ENCODE assay signal across 1 cellular context in genomic region chr13:58587183-58587582, GRCh38.
TF ChIP-seq lines count a peak whose summit lies in the region.

No MANE protein-coding gene starts in this region.

TF ChIP-seq in GM12878, 131 proteins besides CTCF, POLR2A, EP300 and RAD21 (continued from another document and continues in another):
- no peak for TF ChIP-seq NKRF (conservative IDR thresholded peaks at IDR 0.05)
- TF ChIP-seq, protein P1, sequence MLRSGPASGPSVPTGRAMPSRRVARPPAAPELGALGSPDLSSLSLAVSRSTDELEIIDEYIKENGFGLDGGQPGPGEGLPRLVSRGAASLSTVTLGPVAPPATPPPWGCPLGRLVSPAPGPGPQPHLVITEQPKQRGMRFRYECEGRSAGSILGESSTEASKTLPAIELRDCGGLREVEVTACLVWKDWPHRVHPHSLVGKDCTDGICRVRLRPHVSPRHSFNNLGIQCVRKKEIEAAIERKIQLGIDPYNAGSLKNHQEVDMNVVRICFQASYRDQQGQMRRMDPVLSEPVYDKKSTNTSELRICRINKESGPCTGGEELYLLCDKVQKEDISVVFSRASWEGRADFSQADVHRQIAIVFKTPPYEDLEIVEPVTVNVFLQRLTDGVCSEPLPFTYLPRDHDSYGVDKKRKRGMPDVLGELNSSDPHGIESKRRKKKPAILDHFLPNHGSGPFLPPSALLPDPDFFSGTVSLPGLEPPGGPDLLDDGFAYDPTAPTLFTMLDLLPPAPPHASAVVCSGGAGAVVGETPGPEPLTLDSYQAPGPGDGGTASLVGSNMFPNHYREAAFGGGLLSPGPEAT (IDR thresholded peaks at IDR 0.05; ENCODE audit: low read depth) = 0 out of 2 replicates have a peak, but pooled peaks have one; percentile 63
- no peak for TF ChIP-seq ZBED1 (IDR thresholded peaks at IDR 0.05; ENCODE audit: borderline replicate concordance)
- TF ChIP-seq CBX3 (IDR thresholded peaks at IDR 0.05; ENCODE audit: borderline replicate concordance, low read depth) = no peak
- no peak for TF ChIP-seq KAT2A (conservative IDR thresholded peaks at IDR 0.05; ENCODE audit: control insufficient read depth, low read depth, low read length)
- TF ChIP-seq, protein P2, sequence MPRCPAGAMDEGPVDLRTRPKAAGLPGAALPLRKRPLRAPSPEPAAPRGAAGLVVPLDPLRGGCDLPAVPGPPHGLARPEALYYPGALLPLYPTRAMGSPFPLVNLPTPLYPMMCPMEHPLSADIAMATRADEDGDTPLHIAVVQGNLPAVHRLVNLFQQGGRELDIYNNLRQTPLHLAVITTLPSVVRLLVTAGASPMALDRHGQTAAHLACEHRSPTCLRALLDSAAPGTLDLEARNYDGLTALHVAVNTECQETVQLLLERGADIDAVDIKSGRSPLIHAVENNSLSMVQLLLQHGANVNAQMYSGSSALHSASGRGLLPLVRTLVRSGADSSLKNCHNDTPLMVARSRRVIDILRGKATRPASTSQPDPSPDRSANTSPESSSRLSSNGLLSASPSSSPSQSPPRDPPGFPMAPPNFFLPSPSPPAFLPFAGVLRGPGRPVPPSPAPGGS (IDR thresholded peaks at IDR 0.05; ENCODE audit: borderline replicate concordance, insufficient read depth, low read depth, low read length, poor library complexity, severe bottlenecking) = no peak
- no peak for TF ChIP-seq CHD2 (IDR thresholded peaks at IDR 0.05; ENCODE audit: borderline replicate concordance, low read depth, low read length)
- TF ChIP-seq GABPA (IDR thresholded peaks at IDR 0.05; ENCODE audit: low read depth) = no peak
- no peak for TF ChIP-seq SMAD5 (IDR thresholded peaks at IDR 0.05; ENCODE audit: low read depth)
- TF ChIP-seq SREBF2 (IDR thresholded peaks at IDR 0.05; ENCODE audit: low read length) = no peak
- no peak for TF ChIP-seq SMARCA5 (IDR thresholded peaks at IDR 0.05)
- TF ChIP-seq, protein P3, sequence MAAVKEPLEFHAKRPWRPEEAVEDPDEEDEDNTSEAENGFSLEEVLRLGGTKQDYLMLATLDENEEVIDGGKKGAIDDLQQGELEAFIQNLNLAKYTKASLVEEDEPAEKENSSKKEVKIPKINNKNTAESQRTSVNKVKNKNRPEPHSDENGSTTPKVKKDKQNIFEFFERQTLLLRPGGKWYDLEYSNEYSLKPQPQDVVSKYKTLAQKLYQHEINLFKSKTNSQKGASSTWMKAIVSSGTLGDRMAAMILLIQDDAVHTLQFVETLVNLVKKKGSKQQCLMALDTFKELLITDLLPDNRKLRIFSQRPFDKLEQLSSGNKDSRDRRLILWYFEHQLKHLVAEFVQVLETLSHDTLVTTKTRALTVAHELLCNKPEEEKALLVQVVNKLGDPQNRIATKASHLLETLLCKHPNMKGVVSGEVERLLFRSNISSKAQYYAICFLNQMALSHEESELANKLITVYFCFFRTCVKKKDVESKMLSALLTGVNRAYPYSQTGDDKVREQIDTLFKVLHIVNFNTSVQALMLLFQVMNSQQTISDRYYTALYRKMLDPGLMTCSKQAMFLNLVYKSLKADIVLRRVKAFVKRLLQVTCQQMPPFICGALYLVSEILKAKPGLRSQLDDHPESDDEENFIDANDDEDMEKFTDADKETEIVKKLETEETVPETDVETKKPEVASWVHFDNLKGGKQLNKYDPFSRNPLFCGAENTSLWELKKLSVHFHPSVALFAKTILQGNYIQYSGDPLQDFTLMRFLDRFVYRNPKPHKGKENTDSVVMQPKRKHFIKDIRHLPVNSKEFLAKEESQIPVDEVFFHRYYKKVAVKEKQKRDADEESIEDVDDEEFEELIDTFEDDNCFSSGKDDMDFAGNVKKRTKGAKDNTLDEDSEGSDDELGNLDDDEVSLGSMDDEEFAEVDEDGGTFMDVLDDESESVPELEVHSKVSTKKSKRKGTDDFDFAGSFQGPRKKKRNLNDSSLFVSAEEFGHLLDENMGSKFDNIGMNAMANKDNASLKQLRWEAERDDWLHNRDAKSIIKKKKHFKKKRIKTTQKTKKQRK (IDR thresholded peaks at IDR 0.05; ENCODE audit: low read depth, low read length) = no peak
- TF ChIP-seq, protein P4, sequence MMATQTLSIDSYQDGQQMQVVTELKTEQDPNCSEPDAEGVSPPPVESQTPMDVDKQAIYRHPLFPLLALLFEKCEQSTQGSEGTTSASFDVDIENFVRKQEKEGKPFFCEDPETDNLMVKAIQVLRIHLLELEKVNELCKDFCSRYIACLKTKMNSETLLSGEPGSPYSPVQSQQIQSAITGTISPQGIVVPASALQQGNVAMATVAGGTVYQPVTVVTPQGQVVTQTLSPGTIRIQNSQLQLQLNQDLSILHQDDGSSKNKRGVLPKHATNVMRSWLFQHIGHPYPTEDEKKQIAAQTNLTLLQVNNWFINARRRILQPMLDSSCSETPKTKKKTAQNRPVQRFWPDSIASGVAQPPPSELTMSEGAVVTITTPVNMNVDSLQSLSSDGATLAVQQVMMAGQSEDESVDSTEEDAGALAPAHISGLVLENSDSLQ (IDR thresholded peaks at IDR 0.05) = no peak
- no peak for TF ChIP-seq NFIC (IDR thresholded peaks at IDR 0.05; ENCODE audit: low read depth, low read length)
- TF ChIP-seq SMC3 (IDR thresholded peaks at IDR 0.05; ENCODE audit: borderline replicate concordance, low read length) = no peak
- no peak for TF ChIP-seq CHD4 (IDR thresholded peaks at IDR 0.05)
- TF ChIP-seq, protein P5, sequence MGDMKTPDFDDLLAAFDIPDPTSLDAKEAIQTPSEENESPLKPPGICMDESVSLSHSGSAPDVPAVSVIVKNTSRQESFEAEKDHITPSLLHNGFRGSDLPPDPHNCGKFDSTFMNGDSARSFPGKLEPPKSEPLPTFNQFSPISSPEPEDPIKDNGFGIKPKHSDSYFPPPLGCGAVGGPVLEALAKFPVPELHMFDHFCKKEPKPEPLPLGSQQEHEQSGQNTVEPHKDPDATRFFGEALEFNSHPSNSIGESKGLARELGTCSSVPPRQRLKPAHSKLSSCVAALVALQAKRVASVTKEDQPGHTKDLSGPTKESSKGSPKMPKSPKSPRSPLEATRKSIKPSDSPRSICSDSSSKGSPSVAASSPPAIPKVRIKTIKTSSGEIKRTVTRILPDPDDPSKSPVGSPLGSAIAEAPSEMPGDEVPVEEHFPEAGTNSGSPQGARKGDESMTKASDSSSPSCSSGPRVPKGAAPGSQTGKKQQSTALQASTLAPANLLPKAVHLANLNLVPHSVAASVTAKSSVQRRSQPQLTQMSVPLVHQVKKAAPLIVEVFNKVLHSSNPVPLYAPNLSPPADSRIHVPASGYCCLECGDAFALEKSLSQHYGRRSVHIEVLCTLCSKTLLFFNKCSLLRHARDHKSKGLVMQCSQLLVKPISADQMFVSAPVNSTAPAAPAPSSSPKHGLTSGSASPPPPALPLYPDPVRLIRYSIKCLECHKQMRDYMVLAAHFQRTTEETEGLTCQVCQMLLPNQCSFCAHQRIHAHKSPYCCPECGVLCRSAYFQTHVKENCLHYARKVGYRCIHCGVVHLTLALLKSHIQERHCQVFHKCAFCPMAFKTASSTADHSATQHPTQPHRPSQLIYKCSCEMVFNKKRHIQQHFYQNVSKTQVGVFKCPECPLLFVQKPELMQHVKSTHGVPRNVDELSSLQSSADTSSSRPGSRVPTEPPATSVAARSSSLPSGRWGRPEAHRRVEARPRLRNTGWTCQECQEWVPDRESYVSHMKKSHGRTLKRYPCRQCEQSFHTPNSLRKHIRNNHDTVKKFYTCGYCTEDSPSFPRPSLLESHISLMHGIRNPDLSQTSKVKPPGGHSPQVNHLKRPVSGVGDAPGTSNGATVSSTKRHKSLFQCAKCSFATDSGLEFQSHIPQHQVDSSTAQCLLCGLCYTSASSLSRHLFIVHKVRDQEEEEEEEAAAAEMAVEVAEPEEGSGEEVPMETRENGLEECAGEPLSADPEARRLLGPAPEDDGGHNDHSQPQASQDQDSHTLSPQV (IDR thresholded peaks at IDR 0.05) = no peak
- no peak for TF ChIP-seq REST (IDR thresholded peaks at IDR 0.05; ENCODE audit: low read depth, low read length)
- TF ChIP-seq SPI1 (IDR thresholded peaks at IDR 0.05; ENCODE audit: borderline replicate concordance, insufficient read depth, low read depth, low read length) = peak; percentile 97
- peak; percentile 77 for TF ChIP-seq YY1 (IDR thresholded peaks at IDR 0.05; ENCODE audit: low read depth, low read length)
- TF ChIP-seq FOXK2 (IDR thresholded peaks at IDR 0.05) = no peak
- peak; percentile 42; the same call in 1 of the 2 replicates for TF ChIP-seq RUNX3 (IDR thresholded peaks at IDR 0.05; ENCODE audit: low read length)
- TF ChIP-seq TARDBP (IDR thresholded peaks at IDR 0.05; ENCODE audit: borderline replicate concordance) = no peak
- peak; percentile 54; the same call in 1 of the 2 replicates for TF ChIP-seq BMI1 (IDR thresholded peaks at IDR 0.05; ENCODE audit: borderline replicate concordance)
- no peak for TF ChIP-seq HCFC1 (IDR thresholded peaks at IDR 0.05; ENCODE audit: low read length)
- no peak for TF ChIP-seq BRCA1 (IDR thresholded peaks at IDR 0.05; ENCODE audit: low read depth, low read length)
- no peak for TF ChIP-seq ZNF217 (IDR thresholded peaks at IDR 0.05)
- TF ChIP-seq SREBF1 (IDR thresholded peaks at IDR 0.05; ENCODE audit: low read length) = no peak
- no peak for TF ChIP-seq EZH2 (IDR thresholded peaks at IDR 0.05; ENCODE audit: borderline replicate concordance, control insufficient read depth, low read depth, low read length)
- TF ChIP-seq TCF12 (IDR thresholded peaks at IDR 0.05; ENCODE audit: low read depth, low read length) = no peak
- TF ChIP-seq, protein P6, sequence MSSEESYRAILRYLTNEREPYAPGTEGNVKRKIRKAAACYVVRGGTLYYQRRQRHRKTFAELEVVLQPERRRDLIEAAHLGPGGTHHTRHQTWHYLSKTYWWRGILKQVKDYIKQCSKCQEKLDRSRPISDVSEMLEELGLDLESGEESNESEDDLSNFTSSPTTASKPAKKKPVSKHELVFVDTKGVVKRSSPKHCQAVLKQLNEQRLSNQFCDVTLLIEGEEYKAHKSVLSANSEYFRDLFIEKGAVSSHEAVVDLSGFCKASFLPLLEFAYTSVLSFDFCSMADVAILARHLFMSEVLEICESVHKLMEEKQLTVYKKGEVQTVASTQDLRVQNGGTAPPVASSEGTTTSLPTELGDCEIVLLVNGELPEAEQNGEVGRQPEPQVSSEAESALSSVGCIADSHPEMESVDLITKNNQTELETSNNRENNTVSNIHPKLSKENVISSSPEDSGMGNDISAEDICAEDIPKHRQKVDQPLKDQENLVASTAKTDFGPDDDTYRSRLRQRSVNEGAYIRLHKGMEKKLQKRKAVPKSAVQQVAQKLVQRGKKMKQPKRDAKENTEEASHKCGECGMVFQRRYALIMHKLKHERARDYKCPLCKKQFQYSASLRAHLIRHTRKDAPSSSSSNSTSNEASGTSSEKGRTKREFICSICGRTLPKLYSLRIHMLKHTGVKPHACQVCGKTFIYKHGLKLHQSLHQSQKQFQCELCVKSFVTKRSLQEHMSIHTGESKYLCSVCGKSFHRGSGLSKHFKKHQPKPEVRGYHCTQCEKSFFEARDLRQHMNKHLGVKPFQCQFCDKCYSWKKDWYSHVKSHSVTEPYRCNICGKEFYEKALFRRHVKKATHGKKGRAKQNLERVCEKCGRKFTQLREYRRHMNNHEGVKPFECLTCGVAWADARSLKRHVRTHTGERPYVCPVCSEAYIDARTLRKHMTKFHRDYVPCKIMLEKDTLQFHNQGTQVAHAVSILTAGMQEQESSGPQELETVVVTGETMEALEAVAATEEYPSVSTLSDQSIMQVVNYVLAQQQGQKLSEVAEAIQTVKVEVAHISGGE (CRISPR knock-in tag; IDR thresholded peaks at IDR 0.05) = no peak
